21 cellular contexts compared by ENCODE assay signal in genomic region chr12:46207644-46208043, GRCh38.
A peak's percentile ranks its signal among the peaks of the same experiment; 100 is the strongest.
DNase-seq lines count a peak whose midpoint lies in the region; ATAC-seq, FAIRE-seq and TF ChIP-seq lines count a peak whose summit lies in the region.
"Had no signal": no experiment of that assay in that cellular context is flagged by ENCODE, and none has a peak within 500 bp of the region (broad histone marks: within the 10 kb centered on the region; RNA-seq: fewer than 3 reads in every experiment).

No MANE protein-coding gene starts in this region.

- H3K27ac ChIP-seq in Karpas-422 (ENCODE audit: low read length) (peak overlapping the region; percentile 80), caudate nucleus (ENCODE audit: low read depth, low read length) (no peak overlapping the region)
- H3K27ac ChIP-seq: 22Rv1, C4-2B, KMS-11, neural progenitor cell, Peyer's patch, upper lobe of right lung had no signal

- peak overlapping the region; percentile 7 for H3K4me3 ChIP-seq in Karpas-422 (ENCODE audit: low read length)
- H3K4me3 ChIP-seq: neural progenitor cell, Peyer's patch, upper lobe of right lung had no signal

- H3K9me2 ChIP-seq in Karpas-422 (replicated peaks; ENCODE audit: insufficient read depth, low read length): no peaks in the 10 kb centered on the region

- FAIRE-seq in GM12892 (lab: Jason Lieb, UNC): peak; percentile 57

- H3K79me2 ChIP-seq in Karpas-422 (ENCODE audit: low read length): peaks cover 72% of the 10 kb centered on the region

- no peak for ATAC-seq in HG03460 (IDR thresholded peaks at IDR 0.05; ENCODE audit: unreplicated experiment)
- ATAC-seq: activated T-helper 17 cell treated with anti-CD3 and anti-CD28 coated beads, Interleukin-2, amount 50 U/mL, for 72 hours had no signal

- H3K27me3 ChIP-seq in Karpas-422 (ENCODE audit: low read length): no peaks in the 10 kb centered on the region
- H3K27me3 ChIP-seq: neural progenitor cell, Peyer's patch, upper lobe of right lung had no signal

- peaks cover 61% of the 10 kb centered on the region for H3K36me3 ChIP-seq in Karpas-422 (ENCODE audit: insufficient read depth, low read length)

- no peaks in the 10 kb centered on the region for H3K9me3 ChIP-seq in Karpas-422 (ENCODE audit: low read length)
- H3K9me3 ChIP-seq: Peyer's patch, upper lobe of right lung had no signal

- TF ChIP-seq POLR2A in GM12892 (IDR thresholded peaks at IDR 0.05; ENCODE audit: low read depth, low read length): no peak

- no peak for TF ChIP-seq CTCF in GM13976 (IDR thresholded peaks at IDR 0.05; ENCODE audit: borderline replicate concordance, control extremely low read depth, extremely low read depth, insufficient read depth, missing control alignments)

- DNase-seq in NOMO-1 treated with DMSO at 0.1 percent for 48 hours (lab: John Stamatoyannopoulos, UW; ENCODE audit: unreplicated experiment) (peak; percentile 47), NOMO-1 treated with dmso at 0.1 percent for 144 hours (lab: John Stamatoyannopoulos, UW; ENCODE audit: unreplicated experiment) (no peak), GM12892 (ENCODE audit: insufficient read length) (no peak), Karpas-422 (peak; percentile 70), germinal center (ENCODE audit: low spot score) (peak; percentile 37), GM13976 (ENCODE audit: low spot score) (no peak), caudate nucleus (lab: John Stamatoyannopoulos, UW) (no peak)
- DNase-seq: activated CD4-positive, CD25-positive, alpha-beta regulatory T cell treated with anti-CD3 and anti-CD28 coated beads, Interleukin-2, amount 50 U/mL, for 72 hours; effector CD4-positive, alpha-beta T cell; EL; NCI-H1436; NCI-H345; Peyer's patch; stimulated activated CD4-positive, alpha-beta T cell treated with anti-CD3 and anti-CD28 coated beads, Interleukin-4, amount 100 ng/mL, for 24 hours; upper lobe of right lung had no signal

- H2AFZ ChIP-seq in Karpas-422 (ENCODE audit: low read length): no peak overlapping the region
- H2AFZ ChIP-seq: neural progenitor cell had no signal

- in situ Hi-C loops in GM13976 (cut with MboI; ENCODE audit: low sequenced_read_pairs, unreplicated experiment): no loop called here

- no peaks in the 10 kb centered on the region for H4K20me1 ChIP-seq in Karpas-422 (ENCODE audit: insufficient read depth, low read depth, low read length)

- peak overlapping the region; percentile 53 for H3K4me2 ChIP-seq in Karpas-422 (ENCODE audit: low read depth, low read length, poor library complexity, severe bottlenecking)
- H3K4me2 ChIP-seq: KMS-11, neural progenitor cell had no signal

- peaks cover 64% of the 10 kb centered on the region for H3K4me1 ChIP-seq in Karpas-422 (ENCODE audit: low read length)
- H3K4me1 ChIP-seq: neural progenitor cell had no signal

- peak overlapping the region; percentile 32 for H3K9ac ChIP-seq in Karpas-422 (ENCODE audit: low read length)
- H3K9ac ChIP-seq: KMS-11, neural progenitor cell had no signal

Comparison
In these comparisons a context has a peak if more than half of its experiments do, and no peak if none do; other contexts are left out.
1. DNase-seq: peak in NOMO-1 treated with DMSO at 0.1 percent for 48 hours (single experiment), Karpas-422 (single experiment) and germinal center (single experiment); none in NOMO-1 treated with dmso at 0.1 percent for 144 hours (single experiment), GM12892 (single experiment), GM13976 (single experiment) and caudate nucleus (0 of 61).